ENCODE assay signal across 10 cellular contexts in genomic region chr6:146546440-146546839, GRCh38. TPM values are rescaled to one million over a fixed set of nuclear protein-coding genes. Genes with fewer than 3 reads are reported as not detected.
DNase-seq lines count a peak whose midpoint lies in the region; ATAC-seq and TF ChIP-seq lines count a peak whose summit lies in the region.
"Had no signal": no experiment of that assay in that cellular context is flagged by ENCODE, and none has a peak within 500 bp of the region (broad histone marks: within the 10 kb centered on the region; RNA-seq: fewer than 3 reads in every experiment).

No MANE protein-coding gene starts in this region.

- peak overlapping the region; percentile 100 for H3K27ac Mint-ChIP-seq in mesothelial cell of epicardium
- H3K27ac Mint-ChIP-seq: CD4-positive, alpha-beta T cell had no signal

- CTCF ChIA-PET in AG04449 (lab: Yijun Ruan, JAX), result interaction anchor here (2.3 to 3.7 kb wide), 2 partner anchors 12 to 153 kb away, joined by 6 to 18 read pairs; no protein-coding TSS in a partner anchor

- POLR2A ChIA-PET in AG04449 (lab: Yijun Ruan, JAX), result interaction anchor here (0.6 kb wide), 1 partner anchor 207 kb away, joined by 7 read pairs; no protein-coding TSS in a partner anchor

- H3K36me3 Mint-ChIP-seq in mesothelial cell of epicardium, result peaks cover 16% of the 10 kb centered on the region

- TF ChIP-seq CTCF in AG04449 (IDR thresholded peaks at IDR 0.05; ENCODE audit: insufficient read depth, low read length, missing control alignments), result no peak
- TF ChIP-seq CTCF in epithelial cell of esophagus (IDR thresholded peaks at IDR 0.05; ENCODE audit: insufficient read depth, low read depth, low read length, missing control alignments), result no peak
- TF ChIP-seq CTCF in mesothelial cell of epicardium (IDR thresholded peaks at IDR 0.05; ENCODE audit: unreplicated experiment), result no peak

- H3K27me3 Mint-ChIP-seq in mesothelial cell of epicardium (ENCODE audit: low read depth), result no peaks in the 10 kb centered on the region

- H3K9me3 Mint-ChIP-seq in mesothelial cell of epicardium, result no peaks in the 10 kb centered on the region
- H3K9me3 Mint-ChIP-seq: CD4-positive, alpha-beta T cell had no signal

- no peak for ATAC-seq in activated CD4-positive, CD25-positive, alpha-beta regulatory T cell treated with anti-CD3 and anti-CD28 coated beads, Interleukin-2, amount 50 U/mL, for 24 hours

- no peak overlapping the region for H3K4me3 ChIP-seq in AG04449 (ENCODE audit: low read depth, low read length)
- no peak overlapping the region for H3K4me3 ChIP-seq in epithelial cell of esophagus (ENCODE audit: low read length)

- DNase-seq in AG04449 (ENCODE audit: low read depth, low spot score) (peak; percentile 82), NCI-H226 (peak; percentile 93), epithelial cell of esophagus (ENCODE audit: low read depth) (peak; percentile 97), mesothelial cell of epicardium (ENCODE audit: low spot score in 2 of 2, unreplicated experiment in 2 of 2) (no peak), NCI-H2196 treated with DMSO at 0.1 percent for 48 hours (lab: John Stamatoyannopoulos, UW; ENCODE audit: unreplicated experiment) (no peak), NK-92 (lab: John Stamatoyannopoulos, UW; ENCODE audit: unreplicated experiment) (no peak), NCI-H1694 (lab: John Stamatoyannopoulos, UW) (no peak)
- DNase-seq: activated T-cell treated with anti-CD3 and anti-CD28 coated beads, Interleukin-2, amount 50 U/mL, for 48 hours; CD4-positive, alpha-beta T cell had no signal

- peak overlapping the region; percentile 99 for H3K4me3 Mint-ChIP-seq in mesothelial cell of epicardium
- H3K4me3 Mint-ChIP-seq: CD4-positive, alpha-beta T cell had no signal

- H3K4me1 Mint-ChIP-seq in mesothelial cell of epicardium, result peaks cover 41% of the 10 kb centered on the region

RNA-seq across cellular contexts. Expression of gene RAB32, which starts 2.8 kb away (rescaled TPM):
- total RNA-seq in mesothelial cell of epicardium, result 21.3 to 24.2 TPM (median 21.8 TPM) in 3 replicates

RNA-seq across cellular contexts. Expression of gene ADGB, which starts 52.3 kb away (rescaled TPM):
- not detected in 3 replicates for total RNA-seq in mesothelial cell of epicardium
- total RNA-seq: CD4-positive, alpha-beta T cell had no signal

Comparison
In these comparisons a context has a peak if more than half of its experiments do, and no peak if none do; other contexts are left out.
1. DNase-seq: peak in AG04449 (single experiment), NCI-H226 (single experiment) and epithelial cell of esophagus (single experiment); none in mesothelial cell of epicardium (0 of 2), NCI-H2196 treated with DMSO at 0.1 percent for 48 hours (single experiment), NK-92 (single experiment) and NCI-H1694 (single experiment).